Comparison of ENCODE assay signal across 9 cellular contexts in genomic region chr13:99505814-99506269, GRCh38. TPM values are rescaled to one million over a fixed set of nuclear protein-coding genes. Genes with fewer than 3 reads are reported as not detected.
DNase-seq lines count a peak whose midpoint lies in the region; ATAC-seq, FAIRE-seq and TF ChIP-seq lines count a peak whose summit lies in the region.
"Had no signal": no experiment of that assay in that cellular context is flagged by ENCODE, and none has a peak within 500 bp of the region (broad histone marks: within the 10 kb centered on the region; RNA-seq: fewer than 3 reads in every experiment).

No MANE protein-coding gene starts in this region.

- TF ChIP-seq RAD21 in liver (IDR thresholded peaks at IDR 0.05), result peak in 1 of 2 donors; percentile 47

- TF ChIP-seq CTCF in AG09309 (IDR thresholded peaks at IDR 0.05; ENCODE audit: control insufficient read depth, insufficient read depth, low read depth, low read length, missing control alignments) (peak; percentile 8), liver (IDR thresholded peaks at IDR 0.05; ENCODE audit: low read depth, low read length, missing input control) (peak; percentile 16)

- 21% methylated on average over 2 of the region's 2 CpGs for WGBS in liver

- no peaks in the 10 kb centered on the region for H3K36me3 ChIP-seq in liver (ENCODE audit: control insufficient read depth in 4 of 4, insufficient read depth in 3 of 4, low read depth in 1 of 4, low read length in 3 of 4)

- H3K9me3 ChIP-seq in liver (ENCODE audit: control insufficient read depth in 4 of 4, low read length in 3 of 4), result no peaks in the 10 kb centered on the region

- no peaks in the 10 kb centered on the region for H3K27me3 ChIP-seq in liver (ENCODE audit: control insufficient read depth in 4 of 4, insufficient read depth in 4 of 4, low read length in 3 of 4)

- no peak for FAIRE-seq in HTR-8/SVneo (lab: Jason Lieb, UNC)

- peak overlapping the region; percentile 46 for H3K4me3 Mint-ChIP-seq in activated naive CD8-positive, alpha-beta T cell

- no peaks in the 10 kb centered on the region for H3K27me3 Mint-ChIP-seq in activated naive CD8-positive, alpha-beta T cell

- ATAC-seq in HG03280 (IDR thresholded peaks at IDR 0.05; ENCODE audit: unreplicated experiment), result no peak

- H3K4me1 Mint-ChIP-seq in activated naive CD8-positive, alpha-beta T cell (ENCODE audit: low read depth), result peaks cover 74% of the 10 kb centered on the region

- DNase-seq in AG09309 (ENCODE audit: low read depth) (no peak), HCEC 1CT (peak; percentile 51), HTR-8/SVneo (ENCODE audit: insufficient read length, low spot score) (no peak), NCI-H146 (lab: John Stamatoyannopoulos, UW) (no peak), NCI-H345 (lab: John Stamatoyannopoulos, UW) (no peak)
- DNase-seq: NCI-H1105 had no signal

- peaks cover 5 to 46% (median 40%) of the 10 kb centered on the region in 4 donors for H3K4me1 ChIP-seq in liver (ENCODE audit: control insufficient read depth in 4 of 4, insufficient read depth in 4 of 4, low read length in 3 of 4)

- H3K36me3 Mint-ChIP-seq in activated naive CD8-positive, alpha-beta T cell, result peaks cover 20% of the 10 kb centered on the region

- no peaks in the 10 kb centered on the region for H3K9me3 Mint-ChIP-seq in activated naive CD8-positive, alpha-beta T cell (ENCODE audit: low read depth)

- H3K4me3 ChIP-seq in AG09309 (ENCODE audit: control insufficient read depth, low read depth, low read length) (no peak overlapping the region), liver (ENCODE audit: low read depth in 1 of 3, low read length in 3 of 3) (no peak overlapping the region)

- H3K27ac Mint-ChIP-seq in activated naive CD8-positive, alpha-beta T cell, result peak overlapping the region; percentile 7

- no peak overlapping the region for H3K27ac ChIP-seq in liver (ENCODE audit: low read depth in 1 of 2, low read length in 2 of 2)

- peak overlapping the region; percentile 33 to 49 for H3K9ac ChIP-seq in liver (ENCODE audit: low read depth in 1 of 2, low read length in 2 of 2)

TF ChIP-seq in liver, 16 proteins besides CTCF, POLR2A, EP300 and RAD21:
- TF ChIP-seq EGR1 (IDR thresholded peaks at IDR 0.05; ENCODE audit: low read depth in 2 of 2), result no peak
- no peak for TF ChIP-seq NR2F2 (IDR thresholded peaks at IDR 0.05)
- TF ChIP-seq TAF1 (conservative IDR thresholded peaks at IDR 0.05), result no peak

RNA-seq across cellular contexts. Expression of gene TM9SF2, which starts 4.6 kb away (rescaled TPM):
- 100 to 1,000 TPM; 105 to 112 TPM for total RNA-seq in liver
- polyA plus RNA-seq in liver, result 10 to 100 TPM; 70.2 to 92.9 TPM
